ENCODE assay signal across 12 cellular contexts in the genomic region with DNA sequence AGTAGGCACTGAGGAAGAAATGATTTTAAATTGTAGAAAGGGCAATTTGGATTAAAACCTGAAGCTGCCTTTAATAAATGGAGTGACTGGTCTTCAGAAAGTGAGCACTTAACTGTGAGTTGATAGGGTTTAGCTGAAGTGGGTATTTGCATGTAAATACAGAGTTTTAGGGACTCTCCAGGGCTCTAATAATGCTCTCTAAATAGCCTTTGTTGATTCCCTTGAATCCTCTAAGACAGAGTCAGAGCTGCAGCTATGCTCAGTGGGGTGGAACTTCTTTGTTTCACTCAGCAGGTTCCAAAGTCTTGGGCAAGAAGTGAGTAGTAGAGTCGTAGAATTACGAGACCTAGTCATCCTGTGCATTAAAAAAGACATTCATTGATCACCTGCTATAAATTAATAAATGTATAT. TPM values are rescaled to one million over a fixed set of nuclear protein-coding genes. Genes with fewer than 3 reads are reported as not detected.
DNase-seq lines count a peak whose midpoint lies in the region; ATAC-seq and TF ChIP-seq lines count a peak whose summit lies in the region.
"Had no signal": no experiment of that assay in that cellular context is flagged by ENCODE, and none has a peak within 500 bp of the region (broad histone marks: within the 10 kb centered on the region; RNA-seq: fewer than 3 reads in every experiment).

No MANE protein-coding gene starts in this region.

- no peaks in the 10 kb centered on the region for H3K4me1 ChIP-seq in mesendoderm (ENCODE audit: control insufficient read depth, low read depth, low read length)
- H3K4me1 ChIP-seq in mucosa of descending colon (ENCODE audit: low read depth), result no peaks in the 10 kb centered on the region
- H3K4me1 ChIP-seq in vagina, result no peaks in the 10 kb centered on the region

- H3K9me3 ChIP-seq in mucosa of descending colon (no peaks in the 10 kb centered on the region), vagina (no peaks in the 10 kb centered on the region)

- DNase-seq in mesendoderm (peak; percentile 67), mucosa of descending colon (no peak), posterior cingulate gyrus (no peak), vagina (ENCODE audit: extremely low spot score in 2 of 2) (no peak)
- DNase-seq: cortex of kidney, NCI-H748 treated with DMSO at 0.1 percent for 48 hours, T1000 had no signal

- intact Hi-C loops in mucosa of descending colon (cut with DNase I, micrococcal nuclease), result no loop called here
- intact Hi-C loops in posterior cingulate gyrus (cut with DNase I), result no loop called here
- intact Hi-C loops in vagina (cut with DNase I), result no loop called here

- no peak overlapping the region for H4K8ac ChIP-seq in mesendoderm (ENCODE audit: low read depth, low read length)

- H3K4me3 ChIP-seq in mesendoderm (ENCODE audit: low read length), result no peak overlapping the region
- no peak overlapping the region for H3K4me3 ChIP-seq in mucosa of descending colon
- no peak overlapping the region for H3K4me3 ChIP-seq in vagina

- H4K5ac ChIP-seq in mesendoderm (ENCODE audit: low read length), result no peak overlapping the region

- H2AK5ac ChIP-seq in mesendoderm (ENCODE audit: low read length), result no peak overlapping the region

- H2BK5ac ChIP-seq in mesendoderm (ENCODE audit: low read length), result no peak overlapping the region

- no CpG with 5 or more reads among the region's 2 CpGs for WGBS in mesendoderm (ENCODE audit: extremely low coverage, insufficient coverage, low lambda C conversion rate)

- H3K4me2 ChIP-seq in mesendoderm (ENCODE audit: low read length), result no peak overlapping the region

- no peak overlapping the region for H3K18ac ChIP-seq in mesendoderm (ENCODE audit: low read length)

- H3K56ac ChIP-seq in mesendoderm (ENCODE audit: low read length), result no peak overlapping the region

- H3K79me2 ChIP-seq in mesendoderm (ENCODE audit: control insufficient read depth, insufficient read depth, low read length), result no peaks in the 10 kb centered on the region

- H3K4ac ChIP-seq in mesendoderm (ENCODE audit: low read depth, low read length), result no peak overlapping the region

- H3K36me3 ChIP-seq in mesendoderm (ENCODE audit: control insufficient read depth, insufficient read depth, low read length), result no peaks in the 10 kb centered on the region
- no peaks in the 10 kb centered on the region for H3K36me3 ChIP-seq in mucosa of descending colon (ENCODE audit: low read depth)
- H3K36me3 ChIP-seq in vagina, result no peaks in the 10 kb centered on the region

- no peak overlapping the region for H3K9ac ChIP-seq in mesendoderm (ENCODE audit: low read length)

- ATAC-seq in GM19035 (IDR thresholded peaks at IDR 0.05; ENCODE audit: unreplicated experiment) (peak; percentile 92), HG02571 (IDR thresholded peaks at IDR 0.05; ENCODE audit: unreplicated experiment) (peak; percentile 93), HG03442 (IDR thresholded peaks at IDR 0.05; ENCODE audit: unreplicated experiment) (peak; percentile 98), SK-N-SH treated with all-trans-retinoic acid at 6 μM for 48 hours (no peak), mucosa of descending colon (no peak)

- no peak for TF ChIP-seq POLR2A in vagina (IDR thresholded peaks at IDR 0.05)

- no peak overlapping the region for H3K23ac ChIP-seq in mesendoderm (ENCODE audit: low read length)

- peaks cover 12% of the 10 kb centered on the region for H3K27me3 ChIP-seq in mesendoderm (ENCODE audit: insufficient read depth, low read length, poor library complexity)
- no peaks in the 10 kb centered on the region for H3K27me3 ChIP-seq in vagina

- TF ChIP-seq CTCF in mucosa of descending colon (IDR thresholded peaks at IDR 0.05) (no peak), vagina (IDR thresholded peaks at IDR 0.05) (no peak)

- no peaks in the 10 kb centered on the region for H3K79me1 ChIP-seq in mesendoderm (ENCODE audit: low read length)

- H2BK15ac ChIP-seq in mesendoderm (replicated peaks; ENCODE audit: low read depth), result no peak overlapping the region

- no peak overlapping the region for H2BK120ac ChIP-seq in mesendoderm (ENCODE audit: low read depth, low read length)

- H3K27ac ChIP-seq in mesendoderm (ENCODE audit: low read depth, low read length), result no peak overlapping the region
- no peak overlapping the region for H3K27ac ChIP-seq in vagina

TF ChIP-seq in SK-N-SH treated with all-trans-retinoic acid at 6 μM for 48 hours, 23 proteins besides CTCF, POLR2A, EP300 and RAD21:
- TF ChIP-seq, protein P1, sequence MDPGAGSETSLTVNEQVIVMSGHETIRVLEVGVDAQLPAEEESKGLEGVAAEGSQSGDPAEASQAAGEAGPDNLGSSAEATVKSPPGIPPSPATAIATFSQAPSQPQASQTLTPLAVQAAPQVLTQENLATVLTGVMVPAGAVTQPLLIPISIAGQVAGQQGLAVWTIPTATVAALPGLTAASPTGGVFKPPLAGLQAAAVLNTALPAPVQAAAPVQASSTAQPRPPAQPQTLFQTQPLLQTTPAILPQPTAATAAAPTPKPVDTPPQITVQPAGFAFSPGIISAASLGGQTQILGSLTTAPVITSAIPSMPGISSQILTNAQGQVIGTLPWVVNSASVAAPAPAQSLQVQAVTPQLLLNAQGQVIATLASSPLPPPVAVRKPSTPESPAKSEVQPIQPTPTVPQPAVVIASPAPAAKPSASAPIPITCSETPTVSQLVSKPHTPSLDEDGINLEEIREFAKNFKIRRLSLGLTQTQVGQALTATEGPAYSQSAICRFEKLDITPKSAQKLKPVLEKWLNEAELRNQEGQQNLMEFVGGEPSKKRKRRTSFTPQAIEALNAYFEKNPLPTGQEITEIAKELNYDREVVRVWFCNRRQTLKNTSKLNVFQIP (CRISPR knock-in tag; IDR thresholded peaks at IDR 0.05; ENCODE audit: borderline replicate concordance, low read depth), result no peak
- TF ChIP-seq GLIS3 (CRISPR knock-in tag; IDR thresholded peaks at IDR 0.05) (no peak), TOX (CRISPR knock-in tag; IDR thresholded peaks at IDR 0.05; ENCODE audit: borderline replicate concordance) (no peak), ZNF8 (CRISPR knock-in tag; IDR thresholded peaks at IDR 0.05) (no peak), ZFP3 (CRISPR knock-in tag; IDR thresholded peaks at IDR 0.05) (no peak), CSDC2 (CRISPR knock-in tag; IDR thresholded peaks at IDR 0.05) (no peak), ZNF70 (CRISPR knock-in tag; IDR thresholded peaks at IDR 0.05) (no peak)
- TF ChIP-seq, protein P2, sequence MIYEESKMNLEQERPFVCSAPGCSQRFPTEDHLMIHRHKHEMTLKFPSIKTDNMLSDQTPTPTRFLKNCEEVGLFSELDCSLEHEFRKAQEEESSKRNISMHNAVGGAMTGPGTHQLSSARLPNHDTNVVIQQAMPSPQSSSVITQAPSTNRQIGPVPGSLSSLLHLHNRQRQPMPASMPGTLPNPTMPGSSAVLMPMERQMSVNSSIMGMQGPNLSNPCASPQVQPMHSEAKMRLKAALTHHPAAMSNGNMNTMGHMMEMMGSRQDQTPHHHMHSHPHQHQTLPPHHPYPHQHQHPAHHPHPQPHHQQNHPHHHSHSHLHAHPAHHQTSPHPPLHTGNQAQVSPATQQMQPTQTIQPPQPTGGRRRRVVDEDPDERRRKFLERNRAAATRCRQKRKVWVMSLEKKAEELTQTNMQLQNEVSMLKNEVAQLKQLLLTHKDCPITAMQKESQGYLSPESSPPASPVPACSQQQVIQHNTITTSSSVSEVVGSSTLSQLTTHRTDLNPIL (CRISPR knock-in tag; IDR thresholded peaks at IDR 0.05; ENCODE audit: low read depth), result no peak

RNA-seq across cellular contexts. Expression of a gene that starts 21.4 kb away (rescaled TPM):
- 0.03 TPM for polyA plus RNA-seq in mesendoderm (2013, experiment 1 of 2)
- 0.04 TPM for polyA plus RNA-seq in mesendoderm (2013, experiment 2 of 2)
- not detected for total RNA-seq in mucosa of descending colon
- not detected for total RNA-seq in vagina
- total RNA-seq: pulmonary artery endothelial cell had no signal

Comparison
In these comparisons a context has a peak if more than half of its experiments do, and no peak if none do; other contexts are left out.
1. ATAC-seq: peak in GM19035 (single experiment), HG02571 (single experiment) and HG03442 (single experiment); none in SK-N-SH treated with all-trans-retinoic acid at 6 μM for 48 hours (single experiment) and mucosa of descending colon (single experiment).